ENCODE assay signal across 8 cellular contexts in genomic region chr2:38527338-38528007, GRCh38.
DNase-seq lines count a peak whose midpoint lies in the region; ATAC-seq and TF ChIP-seq lines count a peak whose summit lies in the region.

No MANE protein-coding gene starts in this region.

- H3K4me1 Mint-ChIP-seq in T-cell = peaks cover 3 to 11% (median 6%) of the 10 kb centered on the region in 3 donors

- H3K27me3 ChIP-seq in H7 (ENCODE audit: control insufficient read depth, insufficient read depth, low read length) = no peaks in the 10 kb centered on the region; the same call in 1 of the 2 replicates
- H3K27me3 ChIP-seq in skeletal muscle tissue (ENCODE audit: control insufficient read depth in 3 of 3, insufficient read depth in 3 of 3, low read length in 3 of 3) = no peaks in the 10 kb centered on the region

- no peak overlapping the region for H3K27ac Mint-ChIP-seq in T-cell

- H3K9me3 Mint-ChIP-seq in T-cell = no peaks in the 10 kb centered on the region

- ATAC-seq in T-cell (replicated peaks in 1 of 4) = no peak

- POLR2A ChIA-PET in T-cell (lab: Charles Lee) = interaction anchor here (0.6 to 0.7 kb wide), 3 partner anchors 46 to 1824 kb away, joined by 3 to 5 read pairs (median 3); no protein-coding TSS in a partner anchor

- no peaks in the 10 kb centered on the region for H3K9me3 ChIP-seq in skeletal muscle tissue (ENCODE audit: control insufficient read depth in 3 of 3, low read length in 3 of 3)

- CTCF ChIA-PET in T-cell (lab: Charles Lee) = no interaction called here

- peak overlapping the region in 2 of 3 donors; percentile 17 to 26 for H3K4me3 Mint-ChIP-seq in T-cell

- H3K36me3 Mint-ChIP-seq in T-cell = no peaks in the 10 kb centered on the region

- no peak for TF ChIP-seq CTCF in fibroblast of villous mesenchyme (IDR thresholded peaks at IDR 0.05; ENCODE audit: insufficient read depth, low read depth, low read length)

- H3K27me3 Mint-ChIP-seq in T-cell = peaks cover 22 to 33% of the 10 kb centered on the region in 2 donors

- H3K4me3 ChIP-seq in H7 (ENCODE audit: insufficient read depth, low read depth, low read length) (peak overlapping the region; percentile 11; the same call in 1 of the 2 replicates), fibroblast of villous mesenchyme (ENCODE audit: low read depth, low read length) (peak overlapping the region; percentile 41), skeletal muscle tissue (ENCODE audit: low read length in 3 of 3) (peak overlapping the region; percentile 62 to 75 (median 75))

- DNase-seq in H7 (no peak), T-cell (no peak), fibroblast of villous mesenchyme (ENCODE audit: low read depth) (peak; percentile 24), GM03348 (ENCODE audit: low spot score) (no peak), HuH-7.5 (ENCODE audit: low spot score) (no peak), islet precursor cell (no peak), NOMO-1 (lab: John Stamatoyannopoulos, UW; ENCODE audit: unreplicated experiment in 2 of 2) (no peak)

- H3K36me3 ChIP-seq in H7 (replicated peaks; ENCODE audit: control insufficient read depth, insufficient read depth, low read length) = no peaks in the 10 kb centered on the region
- H3K36me3 ChIP-seq in skeletal muscle tissue (ENCODE audit: control insufficient read depth in 3 of 3, insufficient read depth in 3 of 3, low read length in 3 of 3) = no peaks in the 10 kb centered on the region

- peak overlapping the region; percentile 62 for H3K27ac ChIP-seq in skeletal muscle tissue (ENCODE audit: low read depth, low read length)

- H3K4me1 ChIP-seq in skeletal muscle tissue (ENCODE audit: control insufficient read depth in 3 of 3, insufficient read depth in 3 of 3, low read length in 3 of 3) = peaks cover 19 to 24% (median 21%) of the 10 kb centered on the region in 3 donors

- peak overlapping the region; percentile 70 to 80 (median 78) for H3K9ac ChIP-seq in skeletal muscle tissue (ENCODE audit: low read depth in 1 of 3, low read length in 3 of 3)

Comparison
In these comparisons a context has a peak if more than half of its experiments do, and no peak if none do; other contexts are left out.
1. H3K4me3 ChIP-seq: peak in every context shown above with its lines; median percentile 75 in skeletal muscle tissue; 41 in fibroblast of villous mesenchyme; 11 in H7.